13 cellular contexts compared by ENCODE assay signal in genomic region chr5:156848447-156848846, GRCh38. TPM values are rescaled to one million over a fixed set of nuclear protein-coding genes. Genes with fewer than 3 reads are reported as not detected.
"Had no signal": no experiment of that assay in that cellular context is flagged by ENCODE, and none has a peak within 500 bp of the region (broad histone marks: within the 10 kb centered on the region; RNA-seq: fewer than 3 reads in every experiment).

No MANE protein-coding gene starts in this region.

RNA-seq across cellular contexts. Expression of gene PPP1R2B, which starts 1.6 kb away (rescaled TPM):
- total RNA-seq: activated naive CD8-positive, alpha-beta T cell treated with anti-CD3 and anti-CD28 coated beads for 36 hours; activated naive CD8-positive, alpha-beta T cell treated with anti-CD3 and anti-CD28 coated beads, Interleukin-2, amount 10 ng/mL, durations not matched to agents 7 days and 5 days; aorta; ascending aorta; astrocyte; body of pancreas; breast epithelium; bronchial epithelial cell; cardiac muscle cell; cardiac septum; cerebellum; chondrocyte had no signal
- polyA plus RNA-seq: adipose tissue, cardiac muscle cell had no signal
